8 cellular contexts compared by ENCODE assay signal in the genomic region with DNA sequence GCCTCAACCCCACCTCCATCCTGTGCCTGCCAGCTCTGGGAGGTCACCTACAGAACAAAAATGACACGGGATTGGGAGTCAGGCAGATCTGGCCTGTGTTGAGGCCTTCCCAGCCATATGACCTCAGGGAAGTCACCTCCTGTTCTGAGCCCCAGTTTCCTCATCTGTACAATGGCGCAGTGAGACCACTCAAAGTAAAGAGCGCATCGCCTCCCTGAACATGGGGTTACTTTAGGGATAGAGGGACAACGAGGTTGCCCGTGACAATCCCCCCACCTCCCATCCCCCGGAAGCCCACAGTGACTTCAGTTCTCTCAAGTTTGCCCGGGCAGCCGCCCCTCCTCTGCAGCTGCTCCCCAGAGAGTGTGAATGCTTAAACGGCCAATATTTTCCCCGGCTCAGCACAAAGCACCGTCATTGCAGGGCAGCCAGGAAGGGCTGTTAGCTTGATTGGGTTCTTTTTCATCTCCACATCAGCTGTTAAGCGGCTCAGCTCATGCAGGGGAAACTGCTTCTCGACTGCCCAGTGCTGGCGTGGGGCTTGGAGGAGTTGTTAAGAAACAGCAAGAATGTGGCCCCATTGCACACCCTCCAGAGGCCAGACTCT.
DNase-seq lines count a peak whose midpoint lies in the region; ATAC-seq and TF ChIP-seq lines count a peak whose summit lies in the region.

No MANE protein-coding gene starts in this region.

- peaks cover 8% of the 10 kb centered on the region for H3K9me3 Mint-ChIP-seq in CD8-positive, alpha-beta T cell
- H3K9me3 Mint-ChIP-seq in nephron: peaks cover 12% of the 10 kb centered on the region
- peaks cover 22% of the 10 kb centered on the region for H3K9me3 Mint-ChIP-seq in activated T-helper 1 cell treated with anti-CD3 and anti-CD28 coated beads, Interleukin-12 subunit alpha, Interleukin-12 subunit beta, Interleukin-2, Interleukin-4 antibody, amounts not matched to agents 30 ng/mL and 10 ng/mL and 1 ng/mL, durations not matched to agents 14 hours and 24 hours and 36 hours

- no peak overlapping the region for H3K9ac ChIP-seq in duodenal mucosa (ENCODE audit: low read depth in 1 of 2, low read length in 2 of 2)

- H3K27ac Mint-ChIP-seq in CD8-positive, alpha-beta T cell: peak overlapping the region; percentile 61
- peak overlapping the region; percentile 76 to 95 (median 93) for H3K27ac Mint-ChIP-seq in nephron
- no peak overlapping the region for H3K27ac Mint-ChIP-seq in activated T-helper 1 cell treated with anti-CD3 and anti-CD28 coated beads, Interleukin-12 subunit alpha, Interleukin-12 subunit beta, Interleukin-2, Interleukin-4 antibody, amounts not matched to agents 30 ng/mL and 10 ng/mL and 1 ng/mL, durations not matched to agents 14 hours and 24 hours and 36 hours

- peak overlapping the region; percentile 13 for H3K4me3 ChIP-seq in CD8-positive, alpha-beta T cell (ENCODE audit: low read depth, low read length)
- H3K4me3 ChIP-seq in duodenal mucosa (ENCODE audit: low read depth in 1 of 2, low read length in 2 of 2): no peak overlapping the region

- peak overlapping the region; percentile 60 for H3K4me3 Mint-ChIP-seq in CD8-positive, alpha-beta T cell
- H3K4me3 Mint-ChIP-seq in nephron: peak overlapping the region in 1 of 3 experiments; percentile 12
- H3K4me3 Mint-ChIP-seq in activated T-helper 1 cell treated with anti-CD3 and anti-CD28 coated beads, Interleukin-12 subunit alpha, Interleukin-12 subunit beta, Interleukin-2, Interleukin-4 antibody, amounts not matched to agents 30 ng/mL and 10 ng/mL and 1 ng/mL, durations not matched to agents 14 hours and 24 hours and 36 hours: no peak overlapping the region

- no peak for TF ChIP-seq CTCF in CD8-positive, alpha-beta T cell (IDR thresholded peaks at IDR 0.05)
- TF ChIP-seq CTCF in nephron (IDR thresholded peaks at IDR 0.05; ENCODE audit: unreplicated experiment in 3 of 3) (no peak), GM20000 (IDR thresholded peaks at IDR 0.05; ENCODE audit: extremely low read depth, missing control alignments) (no peak), GM10266 (IDR thresholded peaks at IDR 0.05; ENCODE audit: control insufficient read depth, insufficient read depth, low read depth, missing control alignments) (no peak)

- no peaks in the 10 kb centered on the region for H3K36me3 ChIP-seq in CD8-positive, alpha-beta T cell (ENCODE audit: insufficient read depth, low read length)
- H3K36me3 ChIP-seq in duodenal mucosa (ENCODE audit: control insufficient read depth in 1 of 2, insufficient read depth in 2 of 2, low read length in 2 of 2): no peaks in the 10 kb centered on the region

- DNase-seq in CD8-positive, alpha-beta T cell: peak in 5 of 7 experiments; percentile 3 to 56 (median 14)
- DNase-seq in NCI-H2171 (lab: John Stamatoyannopoulos, UW): peak; percentile 44
- DNase-seq in GM20000 (ENCODE audit: low spot score): no peak
- DNase-seq in GM10266 (ENCODE audit: extremely low spot score): no peak
- DNase-seq in activated T-helper 1 cell treated with anti-CD3 and anti-CD28 coated beads, Interleukin-12 subunit alpha, Interleukin-12 subunit beta, Interleukin-2, Interleukin-4 antibody, amounts not matched to agents 30 ng/mL and 10 ng/mL and 1 ng/mL, durations not matched to agents 14 hours and 24 hours and 36 hours (ENCODE audit: low spot score): no peak

- peak; percentile 48 for ATAC-seq in CD8-positive, alpha-beta T cell
- no peak for ATAC-seq in GM19023 (IDR thresholded peaks at IDR 0.05; ENCODE audit: unreplicated experiment)

- no peaks in the 10 kb centered on the region for H3K36me3 Mint-ChIP-seq in CD8-positive, alpha-beta T cell
- H3K36me3 Mint-ChIP-seq in nephron (ENCODE audit: low read depth): no peaks in the 10 kb centered on the region
- H3K36me3 Mint-ChIP-seq in activated T-helper 1 cell treated with anti-CD3 and anti-CD28 coated beads, Interleukin-12 subunit alpha, Interleukin-12 subunit beta, Interleukin-2, Interleukin-4 antibody, amounts not matched to agents 30 ng/mL and 10 ng/mL and 1 ng/mL, durations not matched to agents 14 hours and 24 hours and 36 hours (ENCODE audit: low read depth): peaks cover 2% of the 10 kb centered on the region

- peaks cover 24% of the 10 kb centered on the region for H3K4me1 Mint-ChIP-seq in CD8-positive, alpha-beta T cell (ENCODE audit: low read depth)
- H3K4me1 Mint-ChIP-seq in nephron: peaks cover 59% of the 10 kb centered on the region
- peaks cover 34% of the 10 kb centered on the region for H3K4me1 Mint-ChIP-seq in activated T-helper 1 cell treated with anti-CD3 and anti-CD28 coated beads, Interleukin-12 subunit alpha, Interleukin-12 subunit beta, Interleukin-2, Interleukin-4 antibody, amounts not matched to agents 30 ng/mL and 10 ng/mL and 1 ng/mL, durations not matched to agents 14 hours and 24 hours and 36 hours (ENCODE audit: low read depth)

- no peak overlapping the region for H3K27ac ChIP-seq in CD8-positive, alpha-beta T cell (ENCODE audit: low read depth, low read length)
- H3K27ac ChIP-seq in duodenal mucosa (ENCODE audit: low read depth, low read length): peak overlapping the region; percentile 22

- peaks cover 22% of the 10 kb centered on the region for H3K4me1 ChIP-seq in CD8-positive, alpha-beta T cell (ENCODE audit: insufficient read depth, low read length)
- H3K4me1 ChIP-seq in duodenal mucosa (ENCODE audit: control insufficient read depth in 1 of 2, insufficient read depth in 2 of 2, low read length in 2 of 2): peaks cover 14 to 27% of the 10 kb centered on the region in 2 donors

- H3K9me3 ChIP-seq in CD8-positive, alpha-beta T cell (ENCODE audit: low read length): peaks cover 6% of the 10 kb centered on the region
- peaks cover 0 to 10% of the 10 kb centered on the region in 2 donors for H3K9me3 ChIP-seq in duodenal mucosa (ENCODE audit: control insufficient read depth in 1 of 2, low read length in 2 of 2)

- POLR2A ChIA-PET in CD8-positive, alpha-beta T cell (lab: Charles Lee): interaction anchor here (0.5 to 0.8 kb wide), 2 partner anchors 11 to 298 kb away, joined by 3 read pairs; no protein-coding TSS in a partner anchor

- no peaks in the 10 kb centered on the region for H3K27me3 ChIP-seq in CD8-positive, alpha-beta T cell (ENCODE audit: insufficient read depth, low read length)
- peaks cover 0 to 3% of the 10 kb centered on the region in 2 donors for H3K27me3 ChIP-seq in duodenal mucosa (ENCODE audit: control insufficient read depth in 1 of 2, insufficient read depth in 2 of 2, low read length in 2 of 2)

- no peaks in the 10 kb centered on the region for H3K27me3 Mint-ChIP-seq in CD8-positive, alpha-beta T cell (ENCODE audit: low read depth)
- H3K27me3 Mint-ChIP-seq in nephron (ENCODE audit: low read depth): peaks cover 18% of the 10 kb centered on the region
- H3K27me3 Mint-ChIP-seq in activated T-helper 1 cell treated with anti-CD3 and anti-CD28 coated beads, Interleukin-12 subunit alpha, Interleukin-12 subunit beta, Interleukin-2, Interleukin-4 antibody, amounts not matched to agents 30 ng/mL and 10 ng/mL and 1 ng/mL, durations not matched to agents 14 hours and 24 hours and 36 hours (ENCODE audit: insufficient read depth): peaks cover 13% of the 10 kb centered on the region

- CTCF ChIA-PET in CD8-positive, alpha-beta T cell (lab: Charles Lee): no interaction called here

- intact Hi-C loops in CD8-positive, alpha-beta T cell (cut with DNase I, micrococcal nuclease): no loop called here
- intact Hi-C loops in activated T-helper 1 cell treated with anti-CD3 and anti-CD28 coated beads, Interleukin-12 subunit alpha, Interleukin-12 subunit beta, Interleukin-2, Interleukin-4 antibody, amounts not matched to agents 30 ng/mL and 10 ng/mL and 1 ng/mL, durations not matched to agents 14 hours and 24 hours and 36 hours (cut with micrococcal nuclease): no loop called here

Comparison
In these comparisons a context has a peak if more than half of its experiments do, and no peak if none do; other contexts are left out.
1. DNase-seq: peak in CD8-positive, alpha-beta T cell (5 of 7) and NCI-H2171 (single experiment); none in GM20000 (single experiment), GM10266 (single experiment) and activated T-helper 1 cell treated with anti-CD3 and anti-CD28 coated beads, Interleukin-12 subunit alpha, Interleukin-12 subunit beta, Interleukin-2, Interleukin-4 antibody, amounts not matched to agents 30 ng/mL and 10 ng/mL and 1 ng/mL, durations not matched to agents 14 hours and 24 hours and 36 hours (single experiment).